In genomic region chr17:44354582-44355309, GRCh38 we compare ENCODE assay signal across 1 cellular context.
TF ChIP-seq lines count a peak whose summit lies in the region.

No MANE protein-coding gene starts in this region.

TF ChIP-seq in HepG2, 621 proteins besides CTCF, POLR2A, EP300 and RAD21 (continued from another document and continues in another):
- TF ChIP-seq ZNF609 (CRISPR knock-in tag; IDR thresholded peaks at IDR 0.05; ENCODE audit: borderline replicate concordance) (no peak), ZNF205 (CRISPR knock-in tag; IDR thresholded peaks at IDR 0.05) (no peak), BORCS8-MEF2B (CRISPR knock-in tag; IDR thresholded peaks at IDR 0.05) (no peak), THAP8 (CRISPR knock-in tag; IDR thresholded peaks at IDR 0.05; ENCODE audit: borderline replicate concordance) (no peak), KLF13 (CRISPR knock-in tag; IDR thresholded peaks at IDR 0.05) (no peak), MED13 (CRISPR knock-in tag; IDR thresholded peaks at IDR 0.05) (no peak), FOXM1 (CRISPR knock-in tag; IDR thresholded peaks at IDR 0.05) (no peak), ZNF629 (CRISPR knock-in tag; conservative IDR thresholded peaks at IDR 0.05) (0 out of 2 replicates have a peak, but pooled peaks have one; percentile 7), ZNF576 (CRISPR knock-in tag; IDR thresholded peaks at IDR 0.05) (no peak), MTF2 (CRISPR knock-in tag; IDR thresholded peaks at IDR 0.05; ENCODE audit: borderline replicate concordance) (no peak), TAF1 (CRISPR knock-in tag; IDR thresholded peaks at IDR 0.05) (no peak), ATM (IDR thresholded peaks at IDR 0.05; ENCODE audit: borderline replicate concordance) (no peak), XRCC5 (optimal IDR thresholded peaks at IDR 0.05; ENCODE audit: low read length) (peak; percentile 86), SPEN (CRISPR knock-in tag; IDR thresholded peaks at IDR 0.05; ENCODE audit: low read depth) (0 out of 2 replicates have a peak, but pooled peaks have one; percentile 41), RORA (CRISPR knock-in tag; IDR thresholded peaks at IDR 0.05) (no peak), ARNT (IDR thresholded peaks at IDR 0.05) (no peak), NBN (conservative IDR thresholded peaks at IDR 0.05) (no peak), ZBTB26 (CRISPR knock-in tag; IDR thresholded peaks at IDR 0.05; ENCODE audit: borderline replicate concordance) (no peak), FOSL1 (CRISPR knock-in tag; IDR thresholded peaks at IDR 0.05; ENCODE audit: borderline replicate concordance) (no peak), RELA (CRISPR knock-in tag; IDR thresholded peaks at IDR 0.05) (no peak), ZNF746 (CRISPR knock-in tag; IDR thresholded peaks at IDR 0.05) (no peak), MLX (CRISPR knock-in tag; IDR thresholded peaks at IDR 0.05) (no peak), XBP1 (CRISPR knock-in tag; IDR thresholded peaks at IDR 0.05) (no peak), TRIM24 (CRISPR knock-in tag; IDR thresholded peaks at IDR 0.05) (no peak), SRF (IDR thresholded peaks at IDR 0.05; ENCODE audit: low read depth, low read length) (no peak), HOXA3 (CRISPR knock-in tag; IDR thresholded peaks at IDR 0.05) (peak; percentile 87), PHF21A (CRISPR knock-in tag; IDR thresholded peaks at IDR 0.05) (no peak)
- TF ChIP-seq, protein P1, sequence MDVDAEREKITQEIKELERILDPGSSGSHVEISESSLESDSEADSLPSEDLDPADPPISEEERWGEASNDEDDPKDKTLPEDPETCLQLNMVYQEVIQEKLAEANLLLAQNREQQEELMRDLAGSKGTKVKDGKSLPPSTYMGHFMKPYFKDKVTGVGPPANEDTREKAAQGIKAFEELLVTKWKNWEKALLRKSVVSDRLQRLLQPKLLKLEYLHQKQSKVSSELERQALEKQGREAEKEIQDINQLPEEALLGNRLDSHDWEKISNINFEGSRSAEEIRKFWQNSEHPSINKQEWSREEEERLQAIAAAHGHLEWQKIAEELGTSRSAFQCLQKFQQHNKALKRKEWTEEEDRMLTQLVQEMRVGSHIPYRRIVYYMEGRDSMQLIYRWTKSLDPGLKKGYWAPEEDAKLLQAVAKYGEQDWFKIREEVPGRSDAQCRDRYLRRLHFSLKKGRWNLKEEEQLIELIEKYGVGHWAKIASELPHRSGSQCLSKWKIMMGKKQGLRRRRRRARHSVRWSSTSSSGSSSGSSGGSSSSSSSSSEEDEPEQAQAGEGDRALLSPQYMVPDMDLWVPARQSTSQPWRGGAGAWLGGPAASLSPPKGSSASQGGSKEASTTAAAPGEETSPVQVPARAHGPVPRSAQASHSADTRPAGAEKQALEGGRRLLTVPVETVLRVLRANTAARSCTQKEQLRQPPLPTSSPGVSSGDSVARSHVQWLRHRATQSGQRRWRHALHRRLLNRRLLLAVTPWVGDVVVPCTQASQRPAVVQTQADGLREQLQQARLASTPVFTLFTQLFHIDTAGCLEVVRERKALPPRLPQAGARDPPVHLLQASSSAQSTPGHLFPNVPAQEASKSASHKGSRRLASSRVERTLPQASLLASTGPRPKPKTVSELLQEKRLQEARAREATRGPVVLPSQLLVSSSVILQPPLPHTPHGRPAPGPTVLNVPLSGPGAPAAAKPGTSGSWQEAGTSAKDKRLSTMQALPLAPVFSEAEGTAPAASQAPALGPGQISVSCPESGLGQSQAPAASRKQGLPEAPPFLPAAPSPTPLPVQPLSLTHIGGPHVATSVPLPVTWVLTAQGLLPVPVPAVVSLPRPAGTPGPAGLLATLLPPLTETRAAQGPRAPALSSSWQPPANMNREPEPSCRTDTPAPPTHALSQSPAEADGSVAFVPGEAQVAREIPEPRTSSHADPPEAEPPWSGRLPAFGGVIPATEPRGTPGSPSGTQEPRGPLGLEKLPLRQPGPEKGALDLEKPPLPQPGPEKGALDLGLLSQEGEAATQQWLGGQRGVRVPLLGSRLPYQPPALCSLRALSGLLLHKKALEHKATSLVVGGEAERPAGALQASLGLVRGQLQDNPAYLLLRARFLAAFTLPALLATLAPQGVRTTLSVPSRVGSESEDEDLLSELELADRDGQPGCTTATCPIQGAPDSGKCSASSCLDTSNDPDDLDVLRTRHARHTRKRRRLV (CRISPR knock-in tag; IDR thresholded peaks at IDR 0.05): no peak
- TF ChIP-seq, protein P2, sequence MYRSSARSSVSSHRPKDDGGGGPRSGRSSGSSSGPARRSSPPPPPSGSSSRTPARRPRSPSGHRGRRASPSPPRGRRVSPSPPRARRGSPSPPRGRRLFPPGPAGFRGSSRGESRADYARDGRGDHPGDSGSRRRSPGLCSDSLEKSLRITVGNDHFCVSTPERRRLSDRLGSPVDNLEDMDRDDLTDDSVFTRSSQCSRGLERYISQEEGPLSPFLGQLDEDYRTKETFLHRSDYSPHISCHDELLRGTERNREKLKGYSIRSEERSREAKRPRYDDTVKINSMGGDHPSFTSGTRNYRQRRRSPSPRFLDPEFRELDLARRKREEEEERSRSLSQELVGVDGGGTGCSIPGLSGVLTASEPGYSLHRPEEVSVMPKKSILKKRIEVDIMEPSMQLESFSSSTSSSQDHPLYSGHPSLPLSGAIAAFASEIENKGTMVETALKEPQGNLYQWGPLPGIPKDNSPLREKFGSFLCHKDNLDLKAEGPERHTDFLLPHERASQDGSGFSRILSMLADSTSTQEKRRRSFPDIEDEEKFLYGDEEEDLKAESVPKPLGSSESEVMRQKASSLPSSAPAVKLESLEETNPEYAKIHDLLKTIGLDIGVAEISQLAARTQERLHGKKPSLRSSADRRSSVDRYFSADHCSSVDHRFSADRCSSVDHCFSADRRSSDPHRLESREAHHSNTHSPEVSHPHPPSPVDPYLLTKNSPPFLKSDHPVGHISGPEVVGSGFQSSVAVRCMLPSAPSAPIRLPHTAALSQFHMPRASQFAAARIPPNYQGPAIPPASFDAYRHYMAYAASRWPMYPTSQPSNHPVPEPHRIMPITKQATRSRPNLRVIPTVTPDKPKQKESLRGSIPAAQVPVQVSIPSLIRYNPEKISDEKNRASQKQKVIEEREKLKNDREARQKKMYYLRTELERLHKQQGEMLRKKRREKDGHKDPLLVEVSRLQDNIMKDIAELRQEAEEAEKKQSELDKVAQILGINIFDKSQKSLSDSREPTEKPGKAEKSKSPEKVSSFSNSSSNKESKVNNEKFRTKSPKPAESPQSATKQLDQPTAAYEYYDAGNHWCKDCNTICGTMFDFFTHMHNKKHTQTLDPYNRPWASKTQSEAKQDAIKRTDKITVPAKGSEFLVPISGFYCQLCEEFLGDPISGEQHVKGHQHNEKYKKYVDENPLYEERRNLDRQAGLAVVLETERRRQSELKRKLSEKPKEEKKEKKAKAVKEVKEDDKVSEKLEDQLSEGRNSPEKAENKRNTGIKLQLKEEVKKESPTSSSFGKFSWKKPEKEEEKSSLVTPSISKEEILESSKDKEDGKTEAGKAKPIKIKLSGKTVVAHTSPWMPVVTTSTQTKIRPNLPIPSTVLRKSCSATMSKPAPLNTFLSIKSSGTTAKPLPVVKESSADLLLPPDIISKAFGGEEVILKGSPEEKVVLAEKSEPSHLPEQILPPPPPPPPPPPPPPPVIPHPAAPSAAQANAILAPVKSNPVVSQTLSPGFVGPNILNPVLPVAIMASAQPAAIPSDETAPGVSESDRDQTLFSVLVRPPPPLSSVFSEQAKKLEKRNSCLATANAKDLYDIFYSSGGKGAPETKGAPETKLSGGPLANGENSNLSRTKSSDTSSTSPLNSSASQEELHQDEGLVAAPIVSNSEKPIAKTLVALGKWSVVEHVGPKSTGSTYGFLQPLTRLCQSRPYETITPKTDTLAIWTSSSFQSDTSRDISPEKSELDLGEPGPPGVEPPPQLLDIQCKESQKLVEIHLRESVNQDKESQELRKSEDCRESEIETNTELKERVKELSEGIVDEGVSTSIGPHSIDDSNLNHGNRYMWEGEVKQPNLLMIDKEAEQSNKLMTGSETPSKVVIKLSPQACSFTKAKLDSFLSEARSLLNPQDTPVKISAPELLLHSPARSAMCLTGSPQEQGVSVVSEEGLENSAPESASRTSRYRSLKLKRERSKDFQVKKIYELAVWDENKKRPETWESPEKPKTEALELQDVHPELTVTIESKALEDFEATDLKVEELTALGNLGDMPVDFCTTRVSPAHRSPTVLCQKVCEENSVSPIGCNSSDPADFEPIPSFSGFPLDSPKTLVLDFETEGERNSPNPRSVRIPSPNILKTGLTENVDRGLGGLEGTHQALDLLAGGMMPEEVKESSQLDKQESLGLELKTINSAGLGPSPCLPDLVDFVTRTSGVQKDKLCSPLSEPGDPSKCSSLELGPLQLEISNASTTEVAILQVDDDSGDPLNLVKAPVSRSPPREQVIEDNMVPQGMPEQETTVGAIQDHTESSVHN (CRISPR knock-in tag; IDR thresholded peaks at IDR 0.05): no peak
- TF ChIP-seq, protein P3, sequence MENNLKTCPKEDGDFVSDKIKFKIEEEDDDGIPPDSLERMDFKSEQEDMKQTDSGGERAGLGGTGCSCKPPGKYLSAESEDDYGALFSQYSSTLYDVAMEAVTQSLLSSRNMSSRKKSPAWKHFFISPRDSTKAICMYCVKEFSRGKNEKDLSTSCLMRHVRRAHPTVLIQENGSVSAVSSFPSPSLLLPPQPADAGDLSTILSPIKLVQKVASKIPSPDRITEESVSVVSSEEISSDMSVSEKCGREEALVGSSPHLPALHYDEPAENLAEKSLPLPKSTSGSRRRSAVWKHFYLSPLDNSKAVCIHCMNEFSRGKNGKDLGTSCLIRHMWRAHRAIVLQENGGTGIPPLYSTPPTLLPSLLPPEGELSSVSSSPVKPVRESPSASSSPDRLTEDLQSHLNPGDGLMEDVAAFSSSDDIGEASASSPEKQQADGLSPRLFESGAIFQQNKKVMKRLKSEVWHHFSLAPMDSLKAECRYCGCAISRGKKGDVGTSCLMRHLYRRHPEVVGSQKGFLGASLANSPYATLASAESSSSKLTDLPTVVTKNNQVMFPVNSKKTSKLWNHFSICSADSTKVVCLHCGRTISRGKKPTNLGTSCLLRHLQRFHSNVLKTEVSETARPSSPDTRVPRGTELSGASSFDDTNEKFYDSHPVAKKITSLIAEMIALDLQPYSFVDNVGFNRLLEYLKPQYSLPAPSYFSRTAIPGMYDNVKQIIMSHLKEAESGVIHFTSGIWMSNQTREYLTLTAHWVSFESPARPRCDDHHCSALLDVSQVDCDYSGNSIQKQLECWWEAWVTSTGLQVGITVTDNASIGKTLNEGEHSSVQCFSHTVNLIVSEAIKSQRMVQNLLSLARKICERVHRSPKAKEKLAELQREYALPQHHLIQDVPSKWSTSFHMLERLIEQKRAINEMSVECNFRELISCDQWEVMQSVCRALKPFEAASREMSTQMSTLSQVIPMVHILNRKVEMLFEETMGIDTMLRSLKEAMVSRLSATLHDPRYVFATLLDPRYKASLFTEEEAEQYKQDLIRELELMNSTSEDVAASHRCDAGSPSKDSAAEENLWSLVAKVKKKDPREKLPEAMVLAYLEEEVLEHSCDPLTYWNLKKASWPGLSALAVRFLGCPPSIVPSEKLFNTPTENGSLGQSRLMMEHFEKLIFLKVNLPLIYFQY (CRISPR knock-in tag; IDR thresholded peaks at IDR 0.05; ENCODE audit: borderline replicate concordance): no peak
